ENCODE assay signal across 8 cellular contexts in genomic region chr6:23180504-23181293, GRCh38.
DNase-seq lines count a peak whose midpoint lies in the region; TF ChIP-seq lines count a peak whose summit lies in the region.

No MANE protein-coding gene starts in this region.

- H3K4me3 ChIP-seq in SK-N-MC (peak overlapping the region; percentile 67), cardiac muscle cell (no peak overlapping the region)

- H3K9ac ChIP-seq in SK-N-MC (ENCODE audit: insufficient read length): peak overlapping the region; percentile 2

- H3K4me3 Mint-ChIP-seq in activated T-helper 2 cell treated with anti-CD3 and anti-CD28 coated beads, Interferon-gamma antibody, Interleukin-2, Interleukin-4, amounts not matched to agents 10 μg/mL and 5 μg/mL and 100 μg/mL, durations not matched to agents 14 hours and 24 hours and 36 hours (ENCODE audit: low read depth): no peak overlapping the region
- no peak overlapping the region for H3K4me3 Mint-ChIP-seq in activated T-helper 1 cell treated with anti-CD3 and anti-CD28 coated beads, Interleukin-12 subunit alpha, Interleukin-12 subunit beta, Interleukin-2, Interleukin-4 antibody, amounts not matched to agents 30 ng/mL and 10 ng/mL and 1 ng/mL, durations not matched to agents 14 hours and 24 hours and 36 hours

- intact Hi-C loops in activated T-helper 2 cell treated with anti-CD3 and anti-CD28 coated beads, Interferon-gamma antibody, Interleukin-2, Interleukin-4, amounts not matched to agents 10 μg/mL and 5 μg/mL and 100 μg/mL, durations not matched to agents 14 hours and 24 hours and 36 hours (cut with micrococcal nuclease): no loop called here
- intact Hi-C loops in activated T-helper 1 cell treated with anti-CD3 and anti-CD28 coated beads, Interleukin-12 subunit alpha, Interleukin-12 subunit beta, Interleukin-2, Interleukin-4 antibody, amounts not matched to agents 30 ng/mL and 10 ng/mL and 1 ng/mL, durations not matched to agents 14 hours and 24 hours and 36 hours (cut with micrococcal nuclease): no loop called here

- DNase-seq in M059J (ENCODE audit: low read depth): peak; percentile 77
- peak; percentile 91 for DNase-seq in SK-N-MC (ENCODE audit: low read depth, low spot score)
- peak; percentile 48 to 93 for DNase-seq in cardiac muscle cell (ENCODE audit: low read depth in 1 of 2, low spot score in 1 of 2)
- DNase-seq in smooth muscle cell of the brain vasculature (ENCODE audit: low read depth, low spot score): peak; percentile 49
- no peak for DNase-seq in activated T-helper 2 cell treated with anti-CD3 and anti-CD28 coated beads, Interferon-gamma antibody, Interleukin-2, Interleukin-4, amounts not matched to agents 10 μg/mL and 5 μg/mL and 100 μg/mL, durations not matched to agents 14 hours and 24 hours and 36 hours (ENCODE audit: low spot score)
- no peak for DNase-seq in stimulated activated CD8-positive, alpha-beta memory T cell treated with anti-CD3 and anti-CD28 coated beads, Interleukin-4, amount 100 ng/mL, for 48 hours
- DNase-seq in activated T-helper 1 cell treated with anti-CD3 and anti-CD28 coated beads, Interleukin-12 subunit alpha, Interleukin-12 subunit beta, Interleukin-2, Interleukin-4 antibody, amounts not matched to agents 30 ng/mL and 10 ng/mL and 1 ng/mL, durations not matched to agents 14 hours and 24 hours and 36 hours (ENCODE audit: low spot score): no peak
- DNase-seq in OCI-M2 (lab: John Stamatoyannopoulos, UW; ENCODE audit: unreplicated experiment): no peak

- H3K36me3 Mint-ChIP-seq in activated T-helper 2 cell treated with anti-CD3 and anti-CD28 coated beads, Interferon-gamma antibody, Interleukin-2, Interleukin-4, amounts not matched to agents 10 μg/mL and 5 μg/mL and 100 μg/mL, durations not matched to agents 14 hours and 24 hours and 36 hours (ENCODE audit: low read depth): no peaks in the 10 kb centered on the region
- H3K36me3 Mint-ChIP-seq in activated T-helper 1 cell treated with anti-CD3 and anti-CD28 coated beads, Interleukin-12 subunit alpha, Interleukin-12 subunit beta, Interleukin-2, Interleukin-4 antibody, amounts not matched to agents 30 ng/mL and 10 ng/mL and 1 ng/mL, durations not matched to agents 14 hours and 24 hours and 36 hours (ENCODE audit: low read depth): no peaks in the 10 kb centered on the region

- no peaks in the 10 kb centered on the region for H3K27me3 Mint-ChIP-seq in activated T-helper 2 cell treated with anti-CD3 and anti-CD28 coated beads, Interferon-gamma antibody, Interleukin-2, Interleukin-4, amounts not matched to agents 10 μg/mL and 5 μg/mL and 100 μg/mL, durations not matched to agents 14 hours and 24 hours and 36 hours (ENCODE audit: low read depth)
- no peaks in the 10 kb centered on the region for H3K27me3 Mint-ChIP-seq in activated T-helper 1 cell treated with anti-CD3 and anti-CD28 coated beads, Interleukin-12 subunit alpha, Interleukin-12 subunit beta, Interleukin-2, Interleukin-4 antibody, amounts not matched to agents 30 ng/mL and 10 ng/mL and 1 ng/mL, durations not matched to agents 14 hours and 24 hours and 36 hours (ENCODE audit: insufficient read depth)

- peak; percentile 30 for TF ChIP-seq CTCF in cardiac muscle cell (IDR thresholded peaks at IDR 0.05; ENCODE audit: low read depth, low read length)

- no peaks in the 10 kb centered on the region for H3K27me3 ChIP-seq in cardiac muscle cell

- no peaks in the 10 kb centered on the region for H3K9me3 Mint-ChIP-seq in activated T-helper 2 cell treated with anti-CD3 and anti-CD28 coated beads, Interferon-gamma antibody, Interleukin-2, Interleukin-4, amounts not matched to agents 10 μg/mL and 5 μg/mL and 100 μg/mL, durations not matched to agents 14 hours and 24 hours and 36 hours
- H3K9me3 Mint-ChIP-seq in activated T-helper 1 cell treated with anti-CD3 and anti-CD28 coated beads, Interleukin-12 subunit alpha, Interleukin-12 subunit beta, Interleukin-2, Interleukin-4 antibody, amounts not matched to agents 30 ng/mL and 10 ng/mL and 1 ng/mL, durations not matched to agents 14 hours and 24 hours and 36 hours: no peaks in the 10 kb centered on the region

- H3K4me1 ChIP-seq in cardiac muscle cell (ENCODE audit: low read depth): peaks cover 16% of the 10 kb centered on the region

- H3K27ac Mint-ChIP-seq in activated T-helper 2 cell treated with anti-CD3 and anti-CD28 coated beads, Interferon-gamma antibody, Interleukin-2, Interleukin-4, amounts not matched to agents 10 μg/mL and 5 μg/mL and 100 μg/mL, durations not matched to agents 14 hours and 24 hours and 36 hours: no peak overlapping the region
- H3K27ac Mint-ChIP-seq in activated T-helper 1 cell treated with anti-CD3 and anti-CD28 coated beads, Interleukin-12 subunit alpha, Interleukin-12 subunit beta, Interleukin-2, Interleukin-4 antibody, amounts not matched to agents 30 ng/mL and 10 ng/mL and 1 ng/mL, durations not matched to agents 14 hours and 24 hours and 36 hours: no peak overlapping the region

- H3K4me1 Mint-ChIP-seq in activated T-helper 2 cell treated with anti-CD3 and anti-CD28 coated beads, Interferon-gamma antibody, Interleukin-2, Interleukin-4, amounts not matched to agents 10 μg/mL and 5 μg/mL and 100 μg/mL, durations not matched to agents 14 hours and 24 hours and 36 hours (ENCODE audit: low read depth): no peaks in the 10 kb centered on the region
- no peaks in the 10 kb centered on the region for H3K4me1 Mint-ChIP-seq in activated T-helper 1 cell treated with anti-CD3 and anti-CD28 coated beads, Interleukin-12 subunit alpha, Interleukin-12 subunit beta, Interleukin-2, Interleukin-4 antibody, amounts not matched to agents 30 ng/mL and 10 ng/mL and 1 ng/mL, durations not matched to agents 14 hours and 24 hours and 36 hours (ENCODE audit: low read depth)

- H3K36me3 ChIP-seq in SK-N-MC (ENCODE audit: insufficient read depth, low read length): no peaks in the 10 kb centered on the region
- no peaks in the 10 kb centered on the region for H3K36me3 ChIP-seq in cardiac muscle cell

- H3K9me3 ChIP-seq in SK-N-MC (ENCODE audit: low read depth, low read length): no peaks in the 10 kb centered on the region
- no peaks in the 10 kb centered on the region for H3K9me3 ChIP-seq in cardiac muscle cell (ENCODE audit: low read depth)

- H3K27ac ChIP-seq in SK-N-MC (peak overlapping the region; percentile 93), cardiac muscle cell (peak overlapping the region; percentile 71)

Comparison
In these comparisons a context has a peak if more than half of its experiments do, and no peak if none do; other contexts are left out.
1. DNase-seq: peak in M059J (single experiment), SK-N-MC (single experiment), cardiac muscle cell (2 of 2) and smooth muscle cell of the brain vasculature (single experiment); none in activated T-helper 2 cell treated with anti-CD3 and anti-CD28 coated beads, Interferon-gamma antibody, Interleukin-2, Interleukin-4, amounts not matched to agents 10 μg/mL and 5 μg/mL and 100 μg/mL, durations not matched to agents 14 hours and 24 hours and 36 hours (single experiment), stimulated activated CD8-positive, alpha-beta memory T cell treated with anti-CD3 and anti-CD28 coated beads, Interleukin-4, amount 100 ng/mL, for 48 hours (single experiment), activated T-helper 1 cell treated with anti-CD3 and anti-CD28 coated beads, Interleukin-12 subunit alpha, Interleukin-12 subunit beta, Interleukin-2, Interleukin-4 antibody, amounts not matched to agents 30 ng/mL and 10 ng/mL and 1 ng/mL, durations not matched to agents 14 hours and 24 hours and 36 hours (single experiment) and OCI-M2 (single experiment).